10 cellular contexts compared by ENCODE assay signal in the genomic region with DNA sequence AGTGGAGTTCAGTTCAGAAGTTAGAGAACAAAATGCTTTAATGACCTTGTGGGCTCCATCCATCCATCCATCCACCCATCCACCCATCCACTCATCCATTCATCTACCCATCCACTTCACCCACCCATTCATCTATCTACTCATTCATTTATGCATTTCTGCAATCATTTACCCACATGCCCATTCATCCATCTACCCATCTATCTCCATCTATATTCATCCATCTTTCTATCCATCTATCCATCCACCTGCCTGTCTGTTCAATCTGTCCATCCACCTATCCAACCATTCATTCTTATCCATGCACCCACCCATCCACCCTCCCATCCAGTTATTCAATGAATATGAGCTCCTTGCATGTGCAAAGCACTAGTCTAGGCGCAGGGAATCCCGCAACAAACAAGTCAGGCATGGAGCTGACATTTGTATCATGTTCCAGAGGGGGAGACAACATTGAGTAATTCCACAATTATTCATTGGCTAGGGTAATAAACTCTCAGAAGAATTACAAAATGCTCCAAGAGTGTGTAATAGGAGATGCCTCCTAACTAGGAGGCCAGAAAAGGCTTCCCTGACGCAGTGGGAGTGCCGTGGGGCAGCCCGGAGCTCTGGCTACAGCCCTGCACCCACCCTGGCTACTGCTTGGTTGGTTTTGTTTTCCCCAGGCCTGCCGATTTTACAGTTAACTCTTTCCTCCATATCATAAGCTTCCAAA.
DNase-seq lines count a peak whose midpoint lies in the region; ATAC-seq and TF ChIP-seq lines count a peak whose summit lies in the region.
"Had no signal": no experiment of that assay in that cellular context is flagged by ENCODE, and none has a peak within 500 bp of the region (broad histone marks: within the 10 kb centered on the region; RNA-seq: fewer than 3 reads in every experiment).

No MANE protein-coding gene starts in this region.

- H3K4me3 Mint-ChIP-seq in type B pancreatic cell = peak overlapping the region; percentile 51
- H3K4me3 Mint-ChIP-seq: activated T-cell treated with anti-CD3 and anti-CD28 coated beads, Interleukin-2, amount 50 U/mL, for 4 hours had no signal

- H3K4me1 ChIP-seq in HUES64 (ENCODE audit: insufficient read depth, low read length) (peaks cover 34% of the 10 kb centered on the region), mesenchymal stem cell (ENCODE audit: control insufficient read depth, insufficient read depth, low read depth, low read length) (peaks cover 15% of the 10 kb centered on the region)
- H3K4me1 ChIP-seq in effector memory CD4-positive, alpha-beta T cell (ENCODE audit: control insufficient read depth, insufficient read depth, low read length, poor library complexity, severe bottlenecking) = no peaks in the 10 kb centered on the region

- H3K27ac Mint-ChIP-seq in type B pancreatic cell = peak overlapping the region; percentile 46

- no peaks in the 10 kb centered on the region for H3K27me3 Mint-ChIP-seq in type B pancreatic cell

- no peak overlapping the region for H2BK5ac ChIP-seq in mesenchymal stem cell (ENCODE audit: low read depth, low read length, poor library complexity, severe bottlenecking)

- H3K4me3 ChIP-seq in HUES64 (ENCODE audit: low read length) (no peak overlapping the region), coronary artery (no peak overlapping the region), mesenchymal stem cell (ENCODE audit: insufficient read depth in 1 of 2, low read depth in 1 of 2, low read length in 2 of 2) (no peak overlapping the region)
- no peak overlapping the region for H3K4me3 ChIP-seq in effector memory CD4-positive, alpha-beta T cell (ENCODE audit: insufficient read depth, low read depth, low read length, poor library complexity, severe bottlenecking)

- no peak overlapping the region for H2AFZ ChIP-seq in mesenchymal stem cell (ENCODE audit: low read depth, low read length)

- H3K18ac ChIP-seq in mesenchymal stem cell (ENCODE audit: low read depth in 1 of 2, low read length in 2 of 2) = peak overlapping the region; percentile 88 to 90

- H4K91ac ChIP-seq in mesenchymal stem cell (ENCODE audit: low read length) = peak overlapping the region; percentile 97

- no peak overlapping the region for H2BK15ac ChIP-seq in mesenchymal stem cell (ENCODE audit: low read depth, poor library complexity, severe bottlenecking)

- 49% methylated on average over 6 of the region's 6 CpGs for WGBS in HUES64
- 18% methylated on average over 5 of the region's 6 CpGs for WGBS in mesenchymal stem cell

- H3K9me3 ChIP-seq in HUES64 (ENCODE audit: insufficient read depth, low read depth, low read length) (peaks cover under 1% of the 10 kb centered on the region), mesenchymal stem cell (ENCODE audit: control insufficient read depth, low read length) (peaks cover 2% of the 10 kb centered on the region)
- H3K9me3 ChIP-seq in effector memory CD4-positive, alpha-beta T cell (ENCODE audit: control insufficient read depth, low read length) = no peaks in the 10 kb centered on the region

- peaks cover 4% of the 10 kb centered on the region for H3K9me3 Mint-ChIP-seq in type B pancreatic cell
- H3K9me3 Mint-ChIP-seq: activated T-cell treated with anti-CD3 and anti-CD28 coated beads, Interleukin-2, amount 50 U/mL, for 4 hours had no signal

- H2AK5ac ChIP-seq in mesenchymal stem cell (ENCODE audit: low read length, severe bottlenecking) = peak overlapping the region; percentile 33

- TF ChIP-seq CTCF in coronary artery (IDR thresholded peaks at IDR 0.05) (no peak), type B pancreatic cell (conservative IDR thresholded peaks at IDR 0.05) (no peak)

- DNase-seq in coronary artery (ENCODE audit: low spot score) (peak; percentile 75), mesenchymal stem cell (peak; percentile 95), type B pancreatic cell (ENCODE audit: extremely low spot score, unreplicated experiment) (no peak), NCI-H446 treated with DMSO at 0.1 percent for 48 hours (lab: John Stamatoyannopoulos, UW) (no peak)
- no peak for DNase-seq in effector CD4-positive, alpha-beta T cell
- DNase-seq in effector memory CD4-positive, alpha-beta T cell = no peak
- DNase-seq: activated T-cell treated with anti-CD3 and anti-CD28 coated beads, Interleukin-2, amount 50 U/mL, for 4 hours; SIG-M5 had no signal

- no peaks in the 10 kb centered on the region for H3K36me3 Mint-ChIP-seq in type B pancreatic cell

- peak overlapping the region in 1 of 2 experiments; percentile 20 for H3K23ac ChIP-seq in mesenchymal stem cell (ENCODE audit: low read length in 2 of 2)

- H3K9ac ChIP-seq in HUES64 (ENCODE audit: low read depth, low read length) = no peak overlapping the region
- peak overlapping the region; percentile 79 for H3K9ac ChIP-seq in mesenchymal stem cell (ENCODE audit: low read length)

- no peaks in the 10 kb centered on the region for H3K36me3 ChIP-seq in HUES64 (ENCODE audit: insufficient read depth, low read length)
- no peaks in the 10 kb centered on the region for H3K36me3 ChIP-seq in mesenchymal stem cell (ENCODE audit: control insufficient read depth in 1 of 2, insufficient read depth in 2 of 2, low read depth in 1 of 2, low read length in 2 of 2)
- H3K36me3 ChIP-seq in effector memory CD4-positive, alpha-beta T cell (ENCODE audit: control insufficient read depth, insufficient read depth, low read length) = no peaks in the 10 kb centered on the region

- no peak for ATAC-seq in esophagus mucosa
- ATAC-seq: activated T-cell treated with anti-CD3 and anti-CD28 coated beads, Interleukin-2, amount 50 U/mL, for 4 hours had no signal

- H2BK12ac ChIP-seq in mesenchymal stem cell (ENCODE audit: low read length in 2 of 2) = peak overlapping the region; percentile 23 to 96

- H4K8ac ChIP-seq in mesenchymal stem cell (ENCODE audit: low read length) = peak overlapping the region; percentile 79

- H3K4me2 ChIP-seq in mesenchymal stem cell (ENCODE audit: low read length, poor library complexity, severe bottlenecking) = peak overlapping the region; percentile 8

- 0 out of 2 replicates have a peak overlapping the region, but pooled peaks have one; percentile 57 for H3K27ac ChIP-seq in HUES64 (ENCODE audit: low read depth, low read length)
- peak overlapping the region in 1 of 2 donors; percentile 42 for H3K27ac ChIP-seq in coronary artery
- H3K27ac ChIP-seq in mesenchymal stem cell (ENCODE audit: low read length, poor library complexity, severe bottlenecking) = peak overlapping the region; percentile 94
- H3K27ac ChIP-seq in effector memory CD4-positive, alpha-beta T cell (ENCODE audit: insufficient read depth, low read length, poor library complexity, severe bottlenecking) = no peak overlapping the region

- no peak overlapping the region for H3K14ac ChIP-seq in mesenchymal stem cell (ENCODE audit: low read length in 2 of 2)

- peak overlapping the region; percentile 62 to 76 for H3K4ac ChIP-seq in mesenchymal stem cell (ENCODE audit: low read depth in 1 of 2, low read length in 2 of 2)

- H2BK120ac ChIP-seq in mesenchymal stem cell (ENCODE audit: low read depth, low read length) = peak overlapping the region; percentile 98

- H3K27me3 ChIP-seq in HUES64 (ENCODE audit: insufficient read depth, low read length) (no peaks in the 10 kb centered on the region), mesenchymal stem cell (ENCODE audit: control insufficient read depth in 1 of 2, insufficient read depth in 1 of 2, low read length in 2 of 2) (no peaks in the 10 kb centered on the region)
- H3K27me3 ChIP-seq in effector memory CD4-positive, alpha-beta T cell (replicated peaks; ENCODE audit: control insufficient read depth, insufficient read depth, low read length, poor library complexity, severe bottlenecking) = peaks cover 4% of the 10 kb centered on the region

- H3K79me1 ChIP-seq in mesenchymal stem cell (replicated peaks; ENCODE audit: low read length, poor library complexity, severe bottlenecking) = no peaks in the 10 kb centered on the region

- peaks cover 57% of the 10 kb centered on the region for H3K4me1 Mint-ChIP-seq in type B pancreatic cell (ENCODE audit: unreplicated experiment)

Comparison
In these comparisons a context has a peak if more than half of its experiments do, and no peak if none do; other contexts are left out.
1. DNase-seq: peak in coronary artery (single experiment) and mesenchymal stem cell (single experiment); none in type B pancreatic cell (single experiment), NCI-H446 treated with DMSO at 0.1 percent for 48 hours (single experiment), effector CD4-positive, alpha-beta T cell (single experiment) and effector memory CD4-positive, alpha-beta T cell (0 of 3).